Comparison of ENCODE assay signal across 18 cellular contexts in genomic region chr4:156633846-156634245, GRCh38.
"Had no signal": no experiment of that assay in that cellular context is flagged by ENCODE, and none has a peak within 500 bp of the region (broad histone marks: within the 10 kb centered on the region; RNA-seq: fewer than 3 reads in every experiment).

No MANE protein-coding gene starts in this region.

- H3K9me3 ChIP-seq: colonic mucosa, right lobe of liver, stomach, suprapubic skin, tibial nerve had no signal

- DNase-seq: activated CD4-positive, alpha-beta memory T cell treated with anti-CD3 and anti-CD28 coated beads for 36 hours; activated CD4-positive, alpha-beta T cell treated with anti-CD3 and anti-CD28 coated beads for 48 hours; activated naive CD4-positive, alpha-beta T cell treated with Interleukin-2 at 50 U/mL for 16 hours; activated naive CD8-positive, alpha-beta T cell treated with anti-CD3 and anti-CD28 coated beads, Interleukin-2, amount 10 ng/mL, durations not matched to agents 7 days and 5 days; activated T-cell treated with anti-CD3 and anti-CD28 coated beads, Interleukin-2, amount 50 U/mL, for 48 hours; amygdala; colonic mucosa; dorsolateral prefrontal cortex; effector memory CD8-positive, alpha-beta T cell; foreskin melanocyte; occipital lobe; posterior cingulate gyrus; right lobe of liver; small intestine; stimulated activated CD4-positive, alpha-beta T cell treated with anti-CD3 and anti-CD28 coated beads, Interleukin-15, amount 100 ng/mL, for 24 hours; stomach had no signal

- H3K4me3 ChIP-seq: colonic mucosa, dorsolateral prefrontal cortex, right lobe of liver, stomach, suprapubic skin, tibial nerve had no signal

- H3K36me3 ChIP-seq: colonic mucosa, right lobe of liver, stomach, suprapubic skin, tibial nerve had no signal

- H3K27ac ChIP-seq: colonic mucosa, dorsolateral prefrontal cortex, right lobe of liver, stomach, suprapubic skin, tibial nerve had no signal
